ENCODE assay signal across 28 cellular contexts in the genomic region with DNA sequence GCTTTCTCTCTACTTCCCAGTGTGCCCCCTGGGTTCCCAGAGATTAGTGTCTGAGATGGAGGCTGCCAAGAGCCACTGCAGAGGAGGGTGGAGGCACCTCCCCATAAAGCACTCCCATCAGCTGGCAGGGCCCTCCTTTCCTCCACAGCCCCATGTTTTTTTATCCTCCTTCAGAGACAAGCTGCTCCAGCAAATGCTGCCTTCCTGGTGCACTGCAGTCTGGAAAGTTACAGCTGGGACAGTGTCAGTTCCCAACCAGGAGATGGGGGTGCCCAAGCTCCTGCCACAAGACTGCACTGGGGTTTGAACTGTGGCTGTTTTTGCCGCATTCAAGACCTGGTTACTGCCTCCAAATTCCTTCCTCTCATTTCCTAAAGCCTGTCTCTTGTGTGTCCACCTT.
"Had no signal": no experiment of that assay in that cellular context is flagged by ENCODE, and none has a peak within 500 bp of the region (broad histone marks: within the 10 kb centered on the region; RNA-seq: fewer than 3 reads in every experiment).

No MANE protein-coding gene starts in this region.

- H3K4me3 ChIP-seq: esophagus squamous epithelium, heart right ventricle, left lung, lung, mucosa of descending colon, ovary, psoas muscle, spleen, suprapubic skin, tibial nerve had no signal

- H3K27me3 ChIP-seq: heart right ventricle, ovary, suprapubic skin, tibial nerve had no signal

- H3K9me3 ChIP-seq: esophagus squamous epithelium, heart right ventricle, left lung, mucosa of descending colon, ovary, psoas muscle, spleen, suprapubic skin, tibial nerve had no signal

- H3K36me3 ChIP-seq: esophagus squamous epithelium, heart right ventricle, left lung, ovary, spleen, suprapubic skin, tibial nerve had no signal

- H3K4me3 Mint-ChIP-seq: activated CD8-positive, alpha-beta memory T cell treated with anti-CD3 and anti-CD28 coated beads, Interleukin-2, amount 10 ng/mL, durations not matched to agents 7 days and 5 days; activated CD8-positive, alpha-beta T cell treated with anti-CD3 and anti-CD28 coated beads, Interleukin-2, amount 10 ng/mL, durations not matched to agents 7 days and 5 days; activated naive CD4-positive, alpha-beta T cell treated with anti-CD3 and anti-CD28 coated beads, Interleukin-2, amount 50 U/mL, for 24 hours; activated naive CD8-positive, alpha-beta T cell treated with anti-CD3 and anti-CD28 coated beads, Interleukin-2, amount 50 U/mL, for 24 hours; natural killer cell treated with Interleukin-12 subunit alpha and Interleukin-12 subunit beta and Interleukin-15 and Interleukin-18, amount 100 ng/mL, for 72 hours; T-helper 17 cell; WTC11 had no signal

- H3K9me3 Mint-ChIP-seq: activated naive CD4-positive, alpha-beta T cell treated with anti-CD3 and anti-CD28 coated beads, Interleukin-2, amount 50 U/mL, for 24 hours; activated naive CD8-positive, alpha-beta T cell treated with anti-CD3 and anti-CD28 coated beads, Interleukin-2, amount 50 U/mL, for 24 hours; activated T-helper 2 cell treated with anti-CD3 and anti-CD28 coated beads, Interferon-gamma antibody, Interleukin-2, Interleukin-4, amounts not matched to agents 10 μg/mL and 5 μg/mL and 100 μg/mL, durations not matched to agents 14 hours and 24 hours and 36 hours; WTC11 had no signal

- H3K4me1 ChIP-seq: left lung, psoas muscle, spleen, suprapubic skin had no signal

- H3K4me1 Mint-ChIP-seq: activated CD8-positive, alpha-beta memory T cell treated with anti-CD3 and anti-CD28 coated beads, Interleukin-2, amount 10 ng/mL, durations not matched to agents 7 days and 5 days; activated naive CD4-positive, alpha-beta T cell treated with anti-CD3 and anti-CD28 coated beads, Interleukin-2, amount 50 U/mL, for 24 hours; activated naive CD8-positive, alpha-beta T cell treated with anti-CD3 and anti-CD28 coated beads, Interleukin-2, amount 50 U/mL, for 24 hours; T-helper 17 cell had no signal

- H3K36me3 Mint-ChIP-seq: activated CD8-positive, alpha-beta memory T cell treated with anti-CD3 and anti-CD28 coated beads, Interleukin-2, amount 10 ng/mL, durations not matched to agents 7 days and 5 days; activated naive CD4-positive, alpha-beta T cell treated with anti-CD3 and anti-CD28 coated beads, Interleukin-2, amount 50 U/mL, for 24 hours; natural killer cell treated with Interleukin-12 subunit alpha and Interleukin-12 subunit beta and Interleukin-15 and Interleukin-18, amount 100 ng/mL, for 72 hours; WTC11 had no signal

- H3K27ac ChIP-seq: epithelial cell of prostate, esophagus squamous epithelium, heart right ventricle, left lung, ovary, psoas muscle, spleen, suprapubic skin, tibial nerve had no signal

- H3K27ac Mint-ChIP-seq: activated CD8-positive, alpha-beta memory T cell treated with anti-CD3 and anti-CD28 coated beads, Interleukin-2, amount 10 ng/mL, durations not matched to agents 7 days and 5 days; activated CD8-positive, alpha-beta T cell treated with anti-CD3 and anti-CD28 coated beads, Interleukin-2, amount 10 ng/mL, durations not matched to agents 7 days and 5 days; activated naive CD4-positive, alpha-beta T cell treated with anti-CD3 and anti-CD28 coated beads, Interleukin-2, amount 50 U/mL, for 24 hours; activated naive CD8-positive, alpha-beta T cell treated with anti-CD3 and anti-CD28 coated beads, Interleukin-2, amount 50 U/mL, for 24 hours; activated T-helper 2 cell treated with anti-CD3 and anti-CD28 coated beads, Interferon-gamma antibody, Interleukin-2, Interleukin-4, amounts not matched to agents 10 μg/mL and 5 μg/mL and 100 μg/mL, durations not matched to agents 14 hours and 24 hours and 36 hours; natural killer cell treated with Interleukin-12 subunit alpha and Interleukin-12 subunit beta and Interleukin-15 and Interleukin-18, amount 100 ng/mL, for 72 hours; T-helper 17 cell; WTC11 had no signal

- H3K27me3 Mint-ChIP-seq: activated CD8-positive, alpha-beta memory T cell treated with anti-CD3 and anti-CD28 coated beads, Interleukin-2, amount 10 ng/mL, durations not matched to agents 7 days and 5 days; natural killer cell treated with Interleukin-12 subunit alpha and Interleukin-12 subunit beta and Interleukin-15 and Interleukin-18, amount 100 ng/mL, for 72 hours; T-helper 17 cell had no signal

- DNase-seq: activated CD4-positive, alpha-beta T cell treated with anti-CD3 and anti-CD28 coated beads for 1 hour; activated CD8-positive, alpha-beta memory T cell treated with anti-CD3 and anti-CD28 coated beads, Interleukin-2, amount 10 ng/mL, durations not matched to agents 7 days and 5 days; activated CD8-positive, alpha-beta T cell treated with anti-CD3 and anti-CD28 coated beads, Interleukin-2, amount 10 ng/mL, durations not matched to agents 7 days and 5 days; activated naive CD8-positive, alpha-beta T cell treated with anti-CD3 and anti-CD28 coated beads, Interleukin-2, amount 50 U/mL, for 24 hours; activated T-cell treated with anti-CD3 and anti-CD28 coated beads, Interleukin-2, amount 50 U/mL, for 48 hours; amygdala; central memory CD4-positive, alpha-beta T cell; dermis blood vessel endothelial cell; effector CD8-positive, alpha-beta T cell; esophagus squamous epithelium; foreskin melanocyte; heart right ventricle; left lung; mucosa of descending colon; ovary; psoas muscle; spleen; stimulated activated naive CD4-positive, alpha-beta T cell; T-helper 17 cell; T1000 had no signal
